Comparison of ENCODE assay signal across 18 cellular contexts in genomic region chr2:65016789-65017188, GRCh38. TPM values are rescaled to one million over a fixed set of nuclear protein-coding genes. Genes with fewer than 3 reads are reported as not detected.
DNase-seq lines count a peak whose midpoint lies in the region; ATAC-seq lines count a peak whose summit lies in the region.
"Had no signal": no experiment of that assay in that cellular context is flagged by ENCODE, and none has a peak within 500 bp of the region (broad histone marks: within the 10 kb centered on the region; RNA-seq: fewer than 3 reads in every experiment).

No MANE protein-coding gene starts in this region.

- intact Hi-C loops in activated CD4-positive, alpha-beta T cell treated with anti-CD3 and anti-CD28 coated beads for 36 hours (cut with DNase I, micrococcal nuclease), result no loop called here

- no peak overlapping the region for H3K4me3 Mint-ChIP-seq in activated CD4-positive, alpha-beta T cell treated with anti-CD3 and anti-CD28 coated beads for 36 hours
- H3K4me3 Mint-ChIP-seq in activated T-helper 17 cell treated with anti-CD3 and anti-CD28 coated beads, Interleukin-2, amount 50 U/mL, for 72 hours, result no peak overlapping the region
- H3K4me3 Mint-ChIP-seq in stimulated activated memory B cell treated with anti-CD40 and anti-IgM and Interleukin-4, amounts not matched to agents 10 μg/mL and 1 μg/mL and 100 μg/mL, for 72 hours, result peak overlapping the region; percentile 46
- H3K4me3 Mint-ChIP-seq: activated CD8-positive, alpha-beta T cell treated with anti-CD3 and anti-CD28 coated beads, Interleukin-2, amount 10 ng/mL, durations not matched to agents 7 days and 5 days; brain; CD4-positive, alpha-beta T cell; GM23338 had no signal

- no peak for ATAC-seq in activated CD4-positive, alpha-beta T cell treated with anti-CD3 and anti-CD28 coated beads for 36 hours
- ATAC-seq in GM21723 (IDR thresholded peaks at IDR 0.05; ENCODE audit: unreplicated experiment) (peak; percentile 58), GM19035 (IDR thresholded peaks at IDR 0.05; ENCODE audit: unreplicated experiment) (no peak)
- ATAC-seq in activated T-helper 17 cell treated with anti-CD3 and anti-CD28 coated beads, Interleukin-2, amount 50 U/mL, for 72 hours (replicated peaks), result no peak
- ATAC-seq in stimulated activated memory B cell treated with anti-CD40 and anti-IgM and Interleukin-4, amounts not matched to agents 10 μg/mL and 1 μg/mL and 100 μg/mL, for 72 hours, result peak; percentile 81
- ATAC-seq: activated CD8-positive, alpha-beta T cell treated with anti-CD3 and anti-CD28 coated beads, Interleukin-2, amount 10 ng/mL, durations not matched to agents 7 days and 5 days had no signal

- CTCF ChIA-PET in activated CD4-positive, alpha-beta T cell treated with anti-CD3 and anti-CD28 coated beads for 36 hours (lab: Charles Lee), result no interaction called here

- no peaks in the 10 kb centered on the region for H3K27me3 Mint-ChIP-seq in activated CD4-positive, alpha-beta T cell treated with anti-CD3 and anti-CD28 coated beads for 36 hours
- no peaks in the 10 kb centered on the region for H3K27me3 Mint-ChIP-seq in activated T-helper 17 cell treated with anti-CD3 and anti-CD28 coated beads, Interleukin-2, amount 50 U/mL, for 72 hours
- no peaks in the 10 kb centered on the region for H3K27me3 Mint-ChIP-seq in stimulated activated memory B cell treated with anti-CD40 and anti-IgM and Interleukin-4, amounts not matched to agents 10 μg/mL and 1 μg/mL and 100 μg/mL, for 72 hours
- H3K27me3 Mint-ChIP-seq: CD4-positive, alpha-beta T cell; progenitor cell of endocrine pancreas had no signal

- H3K9me3 Mint-ChIP-seq in activated CD4-positive, alpha-beta T cell treated with anti-CD3 and anti-CD28 coated beads for 36 hours (ENCODE audit: low read depth), result no peaks in the 10 kb centered on the region
- H3K9me3 Mint-ChIP-seq in activated T-helper 17 cell treated with anti-CD3 and anti-CD28 coated beads, Interleukin-2, amount 50 U/mL, for 72 hours, result no peaks in the 10 kb centered on the region
- H3K9me3 Mint-ChIP-seq in stimulated activated memory B cell treated with anti-CD40 and anti-IgM and Interleukin-4, amounts not matched to agents 10 μg/mL and 1 μg/mL and 100 μg/mL, for 72 hours, result no peaks in the 10 kb centered on the region
- H3K9me3 Mint-ChIP-seq: brain; CD4-positive, alpha-beta T cell; GM23338 had no signal

- POLR2A ChIA-PET in activated CD4-positive, alpha-beta T cell treated with anti-CD3 and anti-CD28 coated beads for 36 hours (lab: Charles Lee), result no interaction called here

- no peak for DNase-seq in activated CD4-positive, alpha-beta T cell treated with anti-CD3 and anti-CD28 coated beads for 36 hours
- DNase-seq in activated CD4-positive, alpha-beta T cell treated with anti-CD3 and anti-CD28 coated beads for 48 hours, result no peak
- DNase-seq in NCI-H1930 (lab: John Stamatoyannopoulos, UW), result no peak
- DNase-seq in NCI-H146 treated with DMSO at 0.1 percent for 48 hours (lab: John Stamatoyannopoulos, UW; ENCODE audit: unreplicated experiment), result no peak
- DNase-seq: 8988T; activated CD8-positive, alpha-beta T cell treated with anti-CD3 and anti-CD28 coated beads, Interleukin-2, amount 10 ng/mL, durations not matched to agents 7 days and 5 days; activated gamma-delta T cell treated with Interleukin-2 at 50 U/mL for 16 hours; CD4-positive, alpha-beta T cell; NCI-H187 treated with DMSO at 0.1 percent for 48 hours; NCI-H524; PC-9 had no signal

- H3K36me3 Mint-ChIP-seq in activated CD4-positive, alpha-beta T cell treated with anti-CD3 and anti-CD28 coated beads for 36 hours (ENCODE audit: low read depth), result peaks cover 33% of the 10 kb centered on the region
- H3K36me3 Mint-ChIP-seq in activated T-helper 17 cell treated with anti-CD3 and anti-CD28 coated beads, Interleukin-2, amount 50 U/mL, for 72 hours (ENCODE audit: low read depth), result peaks cover 28% of the 10 kb centered on the region
- peaks cover 84% of the 10 kb centered on the region for H3K36me3 Mint-ChIP-seq in stimulated activated memory B cell treated with anti-CD40 and anti-IgM and Interleukin-4, amounts not matched to agents 10 μg/mL and 1 μg/mL and 100 μg/mL, for 72 hours

- H3K27ac Mint-ChIP-seq in activated CD4-positive, alpha-beta T cell treated with anti-CD3 and anti-CD28 coated beads for 36 hours, result peak overlapping the region; percentile 33
- H3K27ac Mint-ChIP-seq in activated T-helper 17 cell treated with anti-CD3 and anti-CD28 coated beads, Interleukin-2, amount 50 U/mL, for 72 hours, result peak overlapping the region; percentile 39
- H3K27ac Mint-ChIP-seq in stimulated activated memory B cell treated with anti-CD40 and anti-IgM and Interleukin-4, amounts not matched to agents 10 μg/mL and 1 μg/mL and 100 μg/mL, for 72 hours, result peak overlapping the region; percentile 74
- H3K27ac Mint-ChIP-seq: activated CD8-positive, alpha-beta T cell treated with anti-CD3 and anti-CD28 coated beads, Interleukin-2, amount 10 ng/mL, durations not matched to agents 7 days and 5 days; CD4-positive, alpha-beta T cell; GM23338; progenitor cell of endocrine pancreas had no signal

- peaks cover 3% of the 10 kb centered on the region for H3K4me1 Mint-ChIP-seq in activated CD4-positive, alpha-beta T cell treated with anti-CD3 and anti-CD28 coated beads for 36 hours
- no peaks in the 10 kb centered on the region for H3K4me1 Mint-ChIP-seq in activated T-helper 17 cell treated with anti-CD3 and anti-CD28 coated beads, Interleukin-2, amount 50 U/mL, for 72 hours
- H3K4me1 Mint-ChIP-seq in stimulated activated memory B cell treated with anti-CD40 and anti-IgM and Interleukin-4, amounts not matched to agents 10 μg/mL and 1 μg/mL and 100 μg/mL, for 72 hours, result peaks cover 52% of the 10 kb centered on the region

RNA-seq across cellular contexts. Expression of gene SLC1A4, which starts 27.6 kb away (rescaled TPM):
- 10 to 100 TPM; 15.7 to 16.7 TPM for total RNA-seq in activated CD4-positive, alpha-beta T cell treated with anti-CD3 and anti-CD28 coated beads for 36 hours
- 10 to 100 TPM in 1 of 2 donors, 1 to 10 TPM in 1; 8.0 to 44.3 TPM for total RNA-seq in activated T-helper 17 cell treated with anti-CD3 and anti-CD28 coated beads, Interleukin-2, amount 50 U/mL, for 72 hours

RNA-seq across cellular contexts. Expression of gene CEP68, which starts 39.4 kb away (rescaled TPM):
- total RNA-seq in activated CD4-positive, alpha-beta T cell treated with anti-CD3 and anti-CD28 coated beads for 36 hours, result 1 to 10 TPM; 4.9 to 6.0 TPM
- 10 to 100 TPM in 1 of 2 donors, 1 to 10 TPM in 1; 6.9 to 10.5 TPM for total RNA-seq in activated T-helper 17 cell treated with anti-CD3 and anti-CD28 coated beads, Interleukin-2, amount 50 U/mL, for 72 hours

Comparison
In these comparisons a context has a peak if more than half of its experiments do, and no peak if none do; other contexts are left out.
1. ATAC-seq: peak in GM21723 (single experiment) and stimulated activated memory B cell treated with anti-CD40 and anti-IgM and Interleukin-4, amounts not matched to agents 10 μg/mL and 1 μg/mL and 100 μg/mL, for 72 hours (single experiment); none in activated CD4-positive, alpha-beta T cell treated with anti-CD3 and anti-CD28 coated beads for 36 hours (single experiment), activated T-helper 17 cell treated with anti-CD3 and anti-CD28 coated beads, Interleukin-2, amount 50 U/mL, for 72 hours (single experiment) and GM19035 (single experiment).
2. Peak in every context shown above with its lines, with median percentiles within 50 percentile points of each other: H3K27ac Mint-ChIP-seq.